Comparison of ENCODE assay signal across 20 cellular contexts in the genomic region with DNA sequence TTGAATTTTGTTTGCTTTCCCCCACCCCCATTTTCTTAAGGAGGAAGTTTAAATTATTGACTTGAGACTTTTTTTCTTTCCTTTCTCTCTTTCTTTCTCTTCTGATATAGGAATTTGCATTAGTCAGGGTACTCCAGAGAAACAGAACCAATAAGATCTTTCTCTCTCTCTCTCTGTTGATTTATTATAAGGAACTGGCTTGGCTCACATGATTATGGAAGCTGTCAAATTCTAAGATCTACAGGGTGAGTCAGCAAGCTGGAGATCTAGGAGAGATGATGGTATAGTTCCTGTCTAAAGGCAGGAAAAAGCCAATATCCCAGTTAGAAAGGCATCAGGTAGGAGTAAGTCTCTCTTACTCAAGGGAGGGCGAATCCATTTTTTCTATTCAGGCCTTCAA.
A peak's percentile ranks its signal among the peaks of the same experiment; 100 is the strongest.
DNase-seq lines count a peak whose midpoint lies in the region; ATAC-seq, FAIRE-seq and TF ChIP-seq lines count a peak whose summit lies in the region.
"Had no signal": no experiment of that assay in that cellular context is flagged by ENCODE, and none has a peak within 500 bp of the region (broad histone marks: within the 10 kb centered on the region; RNA-seq: fewer than 3 reads in every experiment).

No MANE protein-coding gene starts in this region.

- no peak overlapping the region for H3K4me2 ChIP-seq in mesenchymal stem cell (ENCODE audit: low read length, poor library complexity, severe bottlenecking)

- no peak overlapping the region for H2BK5ac ChIP-seq in mesenchymal stem cell (ENCODE audit: low read depth, low read length, poor library complexity, severe bottlenecking)

- FAIRE-seq in bronchial epithelial cell (lab: Jason Lieb, UNC): no peak
- FAIRE-seq: GM18507 had no signal

- H2AK5ac ChIP-seq in mesenchymal stem cell (ENCODE audit: low read length, severe bottlenecking): no peak overlapping the region

- H3K36me3 ChIP-seq in bronchial epithelial cell (ENCODE audit: control insufficient read depth, insufficient read depth, low read length) (no peaks in the 10 kb centered on the region), mesenchymal stem cell (ENCODE audit: control insufficient read depth in 1 of 2, insufficient read depth in 2 of 2, low read depth in 1 of 2, low read length in 2 of 2) (peaks cover 0 to 6% of the 10 kb centered on the region in 2 experiments)
- H3K36me3 ChIP-seq: right atrium auricular region, thoracic aorta had no signal

- H2AFZ ChIP-seq in mesenchymal stem cell (ENCODE audit: low read depth, low read length): no peak overlapping the region

- TF ChIP-seq CTCF in bronchial epithelial cell (IDR thresholded peaks at IDR 0.05; ENCODE audit: insufficient read depth, low read length, severe bottlenecking): no peak

- no peak overlapping the region for H3K9ac ChIP-seq in mesenchymal stem cell (ENCODE audit: low read length)

- H4K8ac ChIP-seq in mesenchymal stem cell (ENCODE audit: low read length): no peak overlapping the region

- H3K4me3 ChIP-seq in bronchial epithelial cell (ENCODE audit: low read depth, low read length) (no peak overlapping the region), mesenchymal stem cell (ENCODE audit: insufficient read depth in 1 of 2, low read depth in 1 of 2, low read length in 2 of 2) (no peak overlapping the region)
- H3K4me3 ChIP-seq: right atrium auricular region, thoracic aorta had no signal

- no CpG with 5 or more reads among the region's 1 CpG for WGBS in mesenchymal stem cell

- H3K14ac ChIP-seq in mesenchymal stem cell (ENCODE audit: low read length in 2 of 2): no peak overlapping the region

- H3K4ac ChIP-seq in mesenchymal stem cell (ENCODE audit: low read depth in 1 of 2, low read length in 2 of 2): no peak overlapping the region

- H3K4me1 ChIP-seq in mesenchymal stem cell (ENCODE audit: control insufficient read depth, insufficient read depth, low read depth, low read length): peaks cover 6% of the 10 kb centered on the region

- peak; percentile 60 for DNase-seq in EH (ENCODE audit: low read depth)
- peak; percentile 76 for DNase-seq in NCI-H226
- peak; percentile 56 for DNase-seq in bronchial epithelial cell (ENCODE audit: low read depth)
- DNase-seq in mesenchymal stem cell: peak; percentile 89
- DNase-seq in 8988T: no peak
- DNase-seq: activated B cell treated with CpG ODN at 0.5 μM for 24 hours; activated CD8-positive, alpha-beta memory T cell treated with anti-CD3 and anti-CD28 coated beads, Interleukin-2, amount 50 U/mL, for 48 hours; activated naive CD4-positive, alpha-beta T cell treated with anti-CD3 and anti-CD28 coated beads, Interleukin-2, amount 10 ng/mL, durations not matched to agents 7 days and 5 days; GF-D8; NCI-H1105; NCI-H2171 treated with DMSO at 0.1 percent for 48 hours; stimulated activated CD4-positive, alpha-beta T cell treated with anti-CD3 and anti-CD28 coated beads, Interleukin-2, amount 100 ng/mL, for 24 hours; stimulated activated CD8-positive, alpha-beta memory T cell treated with anti-CD3 and anti-CD28 coated beads, Interleukin-4, amount 100 ng/mL, for 48 hours; SW 1271 had no signal

- ATAC-seq in HG02970 (IDR thresholded peaks at IDR 0.05; ENCODE audit: low FRiP score, unreplicated experiment): no peak
- ATAC-seq in GM19035 (IDR thresholded peaks at IDR 0.05; ENCODE audit: unreplicated experiment): no peak
- ATAC-seq in HG03432 (IDR thresholded peaks at IDR 0.05; ENCODE audit: unreplicated experiment): no peak

- no peak overlapping the region for H4K91ac ChIP-seq in mesenchymal stem cell (ENCODE audit: low read length)

- no peak overlapping the region for H3K27ac ChIP-seq in mesenchymal stem cell (ENCODE audit: low read length, poor library complexity, severe bottlenecking)
- H3K27ac ChIP-seq: right atrium auricular region, thoracic aorta had no signal

- no peak overlapping the region for H3K18ac ChIP-seq in mesenchymal stem cell (ENCODE audit: low read depth in 1 of 2, low read length in 2 of 2)

- no peaks in the 10 kb centered on the region for H3K79me1 ChIP-seq in mesenchymal stem cell (replicated peaks; ENCODE audit: low read length, poor library complexity, severe bottlenecking)

- no peak overlapping the region for H3K23ac ChIP-seq in mesenchymal stem cell (ENCODE audit: low read length in 2 of 2)

- H2BK12ac ChIP-seq in mesenchymal stem cell (ENCODE audit: low read length in 2 of 2): no peak overlapping the region

- no peak overlapping the region for H2BK120ac ChIP-seq in mesenchymal stem cell (ENCODE audit: low read depth, low read length)

- no peak overlapping the region for H2BK15ac ChIP-seq in mesenchymal stem cell (ENCODE audit: low read depth, poor library complexity, severe bottlenecking)

- H3K9me3 ChIP-seq in mesenchymal stem cell (ENCODE audit: control insufficient read depth, low read length): no peaks in the 10 kb centered on the region
- H3K9me3 ChIP-seq: right atrium auricular region, thoracic aorta had no signal

- no peaks in the 10 kb centered on the region for H3K27me3 ChIP-seq in bronchial epithelial cell (ENCODE audit: control insufficient read depth, insufficient read depth, low read length)
- H3K27me3 ChIP-seq in mesenchymal stem cell (ENCODE audit: control insufficient read depth in 1 of 2, insufficient read depth in 1 of 2, low read length in 2 of 2): no peaks in the 10 kb centered on the region
- H3K27me3 ChIP-seq: right atrium auricular region had no signal
